In the genomic region with DNA sequence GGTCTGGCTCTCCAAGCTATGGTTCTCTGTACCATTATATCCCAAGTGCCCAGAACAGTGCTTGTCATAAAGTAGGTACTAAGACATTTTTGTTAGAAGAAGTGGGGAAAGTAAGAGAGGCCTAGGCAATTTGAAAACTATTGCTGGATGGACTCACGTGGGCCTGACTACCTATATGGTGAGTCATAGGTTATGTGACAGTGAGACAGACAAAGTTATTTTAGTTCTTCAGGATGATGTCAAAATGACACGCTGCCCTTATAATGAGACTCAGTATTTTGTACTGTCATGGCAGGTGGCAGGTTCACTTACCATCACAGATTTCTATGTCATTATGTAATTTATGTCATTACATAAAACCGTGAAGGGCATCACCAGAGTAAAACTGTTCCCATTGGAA, we compare ENCODE assay signal across 16 cellular contexts. TPM values are rescaled to one million over a fixed set of nuclear protein-coding genes. Genes with fewer than 3 reads are reported as not detected.
DNase-seq lines count a peak whose midpoint lies in the region; ATAC-seq and TF ChIP-seq lines count a peak whose summit lies in the region.
"Had no signal": no experiment of that assay in that cellular context is flagged by ENCODE, and none has a peak within 500 bp of the region (broad histone marks: within the 10 kb centered on the region; RNA-seq: fewer than 3 reads in every experiment).

No MANE protein-coding gene starts in this region.

- H3K27ac ChIP-seq in A673 (ENCODE audit: low read depth, low read length, poor library complexity, severe bottlenecking): no peak overlapping the region
- H3K27ac ChIP-seq: HL-60 had no signal

- no peaks in the 10 kb centered on the region for H3K36me3 ChIP-seq in A673 (ENCODE audit: insufficient read depth, low read length, poor library complexity, severe bottlenecking)

- no peak overlapping the region for H3K27ac Mint-ChIP-seq in activated naive CD8-positive, alpha-beta T cell treated with anti-CD3 and anti-CD28 coated beads, Interleukin-2, amount 50 U/mL, for 24 hours
- H3K27ac Mint-ChIP-seq in activated naive CD8-positive, alpha-beta T cell treated with anti-CD3 and anti-CD28 coated beads for 36 hours: no peak overlapping the region
- H3K27ac Mint-ChIP-seq in stimulated activated naive CD8-positive, alpha-beta T cell treated with anti-CD3 and anti-CD28 coated beads, Interleukin-15, amount 100 ng/mL, for 72 hours: no peak overlapping the region
- H3K27ac Mint-ChIP-seq in activated T-helper 2 cell treated with anti-CD3 and anti-CD28 coated beads, Interferon-gamma antibody, Interleukin-2, Interleukin-4, amounts not matched to agents 10 μg/mL and 5 μg/mL and 100 μg/mL, durations not matched to agents 14 hours and 24 hours and 36 hours: no peak overlapping the region
- H3K27ac Mint-ChIP-seq: activated naive CD4-positive, alpha-beta T cell treated with anti-CD3 and anti-CD28 coated beads for 36 hours; type B pancreatic cell had no signal

- BruUV-seq in A673 (replicated peaks; lab: Mats Ljungman, UMichigan): no TSS peak

- H3K9me3 ChIP-seq in A673 (ENCODE audit: low read depth, low read length, poor library complexity, severe bottlenecking): no peaks in the 10 kb centered on the region

- POLR2A ChIA-PET in A673 (lab: Charles Lee; ENCODE audit: low non-redundant PET): no interaction called here

- ATAC-seq in activated naive CD8-positive, alpha-beta T cell treated with anti-CD3 and anti-CD28 coated beads, Interleukin-2, amount 50 U/mL, for 24 hours: peak; percentile 91
- peak; percentile 46 for ATAC-seq in stimulated activated naive CD8-positive, alpha-beta T cell treated with anti-CD3 and anti-CD28 coated beads, Interleukin-15, amount 100 ng/mL, for 72 hours
- no peak for ATAC-seq in HG03520 (IDR thresholded peaks at IDR 0.05; ENCODE audit: unreplicated experiment)

- no peaks in the 10 kb centered on the region for H3K9me3 Mint-ChIP-seq in activated naive CD8-positive, alpha-beta T cell treated with anti-CD3 and anti-CD28 coated beads, Interleukin-2, amount 50 U/mL, for 24 hours
- H3K9me3 Mint-ChIP-seq in activated naive CD8-positive, alpha-beta T cell treated with anti-CD3 and anti-CD28 coated beads for 36 hours: no peaks in the 10 kb centered on the region
- H3K9me3 Mint-ChIP-seq in stimulated activated naive CD8-positive, alpha-beta T cell treated with anti-CD3 and anti-CD28 coated beads, Interleukin-15, amount 100 ng/mL, for 72 hours: no peaks in the 10 kb centered on the region
- H3K9me3 Mint-ChIP-seq in activated T-helper 2 cell treated with anti-CD3 and anti-CD28 coated beads, Interferon-gamma antibody, Interleukin-2, Interleukin-4, amounts not matched to agents 10 μg/mL and 5 μg/mL and 100 μg/mL, durations not matched to agents 14 hours and 24 hours and 36 hours: no peaks in the 10 kb centered on the region
- H3K9me3 Mint-ChIP-seq: activated naive CD4-positive, alpha-beta T cell treated with anti-CD3 and anti-CD28 coated beads for 36 hours; type B pancreatic cell had no signal

- H3K4me3 Mint-ChIP-seq in activated naive CD8-positive, alpha-beta T cell treated with anti-CD3 and anti-CD28 coated beads, Interleukin-2, amount 50 U/mL, for 24 hours: no peak overlapping the region
- no peak overlapping the region for H3K4me3 Mint-ChIP-seq in activated naive CD8-positive, alpha-beta T cell treated with anti-CD3 and anti-CD28 coated beads for 36 hours
- H3K4me3 Mint-ChIP-seq in stimulated activated naive CD8-positive, alpha-beta T cell treated with anti-CD3 and anti-CD28 coated beads, Interleukin-15, amount 100 ng/mL, for 72 hours: no peak overlapping the region
- H3K4me3 Mint-ChIP-seq in activated T-helper 2 cell treated with anti-CD3 and anti-CD28 coated beads, Interferon-gamma antibody, Interleukin-2, Interleukin-4, amounts not matched to agents 10 μg/mL and 5 μg/mL and 100 μg/mL, durations not matched to agents 14 hours and 24 hours and 36 hours (ENCODE audit: low read depth): no peak overlapping the region
- H3K4me3 Mint-ChIP-seq: activated naive CD4-positive, alpha-beta T cell treated with anti-CD3 and anti-CD28 coated beads for 36 hours; type B pancreatic cell had no signal

- no peak for DNase-seq in activated naive CD8-positive, alpha-beta T cell treated with anti-CD3 and anti-CD28 coated beads, Interleukin-2, amount 50 U/mL, for 24 hours
- no peak for DNase-seq in activated naive CD8-positive, alpha-beta T cell treated with anti-CD3 and anti-CD28 coated beads for 36 hours
- DNase-seq in RPMI7951 (ENCODE audit: low read depth) (peak; percentile 42), fibroblast of pulmonary artery (ENCODE audit: low read depth) (peak; percentile 17), A673 (ENCODE audit: low spot score) (no peak)
- no peak for DNase-seq in stimulated activated naive CD8-positive, alpha-beta T cell treated with anti-CD3 and anti-CD28 coated beads, Interleukin-15, amount 100 ng/mL, for 72 hours
- no peak for DNase-seq in activated T-helper 2 cell treated with anti-CD3 and anti-CD28 coated beads, Interferon-gamma antibody, Interleukin-2, Interleukin-4, amounts not matched to agents 10 μg/mL and 5 μg/mL and 100 μg/mL, durations not matched to agents 14 hours and 24 hours and 36 hours (ENCODE audit: low spot score)
- DNase-seq: activated naive CD4-positive, alpha-beta T cell treated with anti-CD3 and anti-CD28 coated beads for 36 hours; cerebellar nuclear complex; DMS79; MV-4-11; OCI-M1; T-helper 2 cell had no signal

- CTCF ChIA-PET in A673 (lab: Charles Lee): no interaction called here

- H3K4me1 Mint-ChIP-seq in activated naive CD8-positive, alpha-beta T cell treated with anti-CD3 and anti-CD28 coated beads, Interleukin-2, amount 50 U/mL, for 24 hours: no peaks in the 10 kb centered on the region
- no peaks in the 10 kb centered on the region for H3K4me1 Mint-ChIP-seq in activated naive CD8-positive, alpha-beta T cell treated with anti-CD3 and anti-CD28 coated beads for 36 hours
- H3K4me1 Mint-ChIP-seq in stimulated activated naive CD8-positive, alpha-beta T cell treated with anti-CD3 and anti-CD28 coated beads, Interleukin-15, amount 100 ng/mL, for 72 hours: no peaks in the 10 kb centered on the region
- H3K4me1 Mint-ChIP-seq in activated T-helper 2 cell treated with anti-CD3 and anti-CD28 coated beads, Interferon-gamma antibody, Interleukin-2, Interleukin-4, amounts not matched to agents 10 μg/mL and 5 μg/mL and 100 μg/mL, durations not matched to agents 14 hours and 24 hours and 36 hours (ENCODE audit: low read depth): peaks cover under 1% of the 10 kb centered on the region

- no peaks in the 10 kb centered on the region for H3K4me1 ChIP-seq in A673 (ENCODE audit: insufficient read depth, low read length, poor library complexity, severe bottlenecking)

- no peaks in the 10 kb centered on the region for H3K27me3 Mint-ChIP-seq in activated naive CD8-positive, alpha-beta T cell treated with anti-CD3 and anti-CD28 coated beads, Interleukin-2, amount 50 U/mL, for 24 hours
- no peaks in the 10 kb centered on the region for H3K27me3 Mint-ChIP-seq in activated naive CD8-positive, alpha-beta T cell treated with anti-CD3 and anti-CD28 coated beads for 36 hours
- no peaks in the 10 kb centered on the region for H3K27me3 Mint-ChIP-seq in stimulated activated naive CD8-positive, alpha-beta T cell treated with anti-CD3 and anti-CD28 coated beads, Interleukin-15, amount 100 ng/mL, for 72 hours
- H3K27me3 Mint-ChIP-seq in activated T-helper 2 cell treated with anti-CD3 and anti-CD28 coated beads, Interferon-gamma antibody, Interleukin-2, Interleukin-4, amounts not matched to agents 10 μg/mL and 5 μg/mL and 100 μg/mL, durations not matched to agents 14 hours and 24 hours and 36 hours (ENCODE audit: low read depth): no peaks in the 10 kb centered on the region
- H3K27me3 Mint-ChIP-seq: type B pancreatic cell had no signal

- no peaks in the 10 kb centered on the region for H3K27me3 ChIP-seq in A673 (replicated peaks; ENCODE audit: insufficient read depth, low read depth, low read length, poor library complexity)

- no peak for TF ChIP-seq CTCF in fibroblast of pulmonary artery (IDR thresholded peaks at IDR 0.05; ENCODE audit: low read length, missing control alignments)
- no peak for TF ChIP-seq CTCF in A673 (conservative IDR thresholded peaks at IDR 0.05; ENCODE audit: low read depth, low read length)

- intact Hi-C loops in activated T-helper 2 cell treated with anti-CD3 and anti-CD28 coated beads, Interferon-gamma antibody, Interleukin-2, Interleukin-4, amounts not matched to agents 10 μg/mL and 5 μg/mL and 100 μg/mL, durations not matched to agents 14 hours and 24 hours and 36 hours (cut with micrococcal nuclease): no loop called here
- intact Hi-C loops in A673 (cut with micrococcal nuclease; ENCODE audit: unreplicated experiment): no loop called here

- peaks cover 15% of the 10 kb centered on the region for H3K36me3 Mint-ChIP-seq in activated naive CD8-positive, alpha-beta T cell treated with anti-CD3 and anti-CD28 coated beads, Interleukin-2, amount 50 U/mL, for 24 hours (ENCODE audit: low read depth)
- peaks cover 7% of the 10 kb centered on the region for H3K36me3 Mint-ChIP-seq in activated naive CD8-positive, alpha-beta T cell treated with anti-CD3 and anti-CD28 coated beads for 36 hours
- H3K36me3 Mint-ChIP-seq in activated T-helper 2 cell treated with anti-CD3 and anti-CD28 coated beads, Interferon-gamma antibody, Interleukin-2, Interleukin-4, amounts not matched to agents 10 μg/mL and 5 μg/mL and 100 μg/mL, durations not matched to agents 14 hours and 24 hours and 36 hours (ENCODE audit: low read depth): peaks cover 25% of the 10 kb centered on the region

- H3K4me3 ChIP-seq in fibroblast of pulmonary artery (replicated peaks; ENCODE audit: low read depth, low read length) (no peak overlapping the region), A673 (ENCODE audit: low read depth, low read length, poor library complexity, severe bottlenecking) (no peak overlapping the region)

RNA-seq across cellular contexts. Expression of a gene that starts 53.1 kb away (rescaled TPM):
- 10 to 100 TPM; 22.2 to 23.1 TPM for total RNA-seq in activated naive CD8-positive, alpha-beta T cell treated with anti-CD3 and anti-CD28 coated beads for 36 hours
- 4.8 and 6.1 TPM in 2 replicates for total RNA-seq in RPMI7951 (2014; rRNA removed; shearing (Covaris generic))
- total RNA-seq in activated T-helper 2 cell treated with anti-CD3 and anti-CD28 coated beads, Interferon-gamma antibody, Interleukin-2, Interleukin-4, amounts not matched to agents 10 μg/mL and 5 μg/mL and 100 μg/mL, durations not matched to agents 14 hours and 24 hours and 36 hours: 15.3 and 16.0 TPM in 2 replicates
- 6.5 and 7.7 TPM in 2 replicates for total RNA-seq in A673 (2021)

Comparison
In these comparisons a context has a peak if more than half of its experiments do, and no peak if none do; other contexts are left out.
1. DNase-seq: peak in RPMI7951 (single experiment) and fibroblast of pulmonary artery (single experiment); none in activated naive CD8-positive, alpha-beta T cell treated with anti-CD3 and anti-CD28 coated beads, Interleukin-2, amount 50 U/mL, for 24 hours (single experiment), activated naive CD8-positive, alpha-beta T cell treated with anti-CD3 and anti-CD28 coated beads for 36 hours (single experiment), stimulated activated naive CD8-positive, alpha-beta T cell treated with anti-CD3 and anti-CD28 coated beads, Interleukin-15, amount 100 ng/mL, for 72 hours (0 of 2), activated T-helper 2 cell treated with anti-CD3 and anti-CD28 coated beads, Interferon-gamma antibody, Interleukin-2, Interleukin-4, amounts not matched to agents 10 μg/mL and 5 μg/mL and 100 μg/mL, durations not matched to agents 14 hours and 24 hours and 36 hours (single experiment) and A673 (single experiment).